ENCODE assay signal across 16 cellular contexts in genomic region chr10:19935106-19935505, GRCh38.
DNase-seq lines count a peak whose midpoint lies in the region; ATAC-seq and TF ChIP-seq lines count a peak whose summit lies in the region.
"Had no signal": no experiment of that assay in that cellular context is flagged by ENCODE, and none has a peak within 500 bp of the region (broad histone marks: within the 10 kb centered on the region; RNA-seq: fewer than 3 reads in every experiment).

No MANE protein-coding gene starts in this region.

- no peaks in the 10 kb centered on the region for H3K36me3 Mint-ChIP-seq in effector memory CD8-positive, alpha-beta T cell (ENCODE audit: insufficient read depth)

- H3K4me3 ChIP-seq in upper lobe of right lung, result no peak overlapping the region

- H3K27me3 ChIP-seq in upper lobe of right lung, result no peaks in the 10 kb centered on the region

- intact Hi-C loops in upper lobe of right lung (cut with DNase I), result no loop called here

- no peaks in the 10 kb centered on the region for H3K27me3 Mint-ChIP-seq in effector memory CD8-positive, alpha-beta T cell
- H3K27me3 Mint-ChIP-seq: CD4-positive, alpha-beta T cell had no signal

- ATAC-seq in upper lobe of right lung, result no peak
- no peak for ATAC-seq in effector memory CD8-positive, alpha-beta T cell (replicated peaks)

- H3K36me3 ChIP-seq in upper lobe of right lung, result no peaks in the 10 kb centered on the region

- peaks cover 0 to 6% of the 10 kb centered on the region in 2 donors for H3K9me3 Mint-ChIP-seq in effector memory CD8-positive, alpha-beta T cell
- H3K9me3 Mint-ChIP-seq: CD4-positive, alpha-beta T cell; H9 had no signal

- H3K9me3 ChIP-seq in upper lobe of right lung, result no peaks in the 10 kb centered on the region

- H3K4me1 Mint-ChIP-seq in effector memory CD8-positive, alpha-beta T cell (ENCODE audit: low read depth in 2 of 2), result no peaks in the 10 kb centered on the region

- no peak overlapping the region for H3K27ac Mint-ChIP-seq in effector memory CD8-positive, alpha-beta T cell
- H3K27ac Mint-ChIP-seq: CD4-positive, alpha-beta T cell; H9 had no signal

- TF ChIP-seq CTCF in upper lobe of right lung (IDR thresholded peaks at IDR 0.05), result no peak

- peaks cover 26% of the 10 kb centered on the region for H3K4me1 ChIP-seq in upper lobe of right lung

- no peak overlapping the region for H3K4me3 Mint-ChIP-seq in effector memory CD8-positive, alpha-beta T cell
- H3K4me3 Mint-ChIP-seq: CD4-positive, alpha-beta T cell; H9 had no signal

- DNase-seq in DMS53 (lab: John Stamatoyannopoulos, UW) (peak; percentile 23), DMS53 treated with DMSO at 0.1 percent for 48 hours (lab: John Stamatoyannopoulos, UW; ENCODE audit: unreplicated experiment) (no peak), D341Med (ENCODE audit: low spot score) (peak; percentile 21), RPMI8226 (peak; percentile 74), myocyte (ENCODE audit: low read depth) (peak; percentile 42), upper lobe of right lung (no peak), NCI-H1092 (lab: John Stamatoyannopoulos, UW) (no peak)
- no peak for DNase-seq in effector memory CD8-positive, alpha-beta T cell
- DNase-seq: 8988T; C1 segment of cervical spinal cord; CD4-positive, alpha-beta T cell; DND-41; GDM1; GOT3; H9; IMR-90 had no signal

- H3K27ac ChIP-seq in upper lobe of right lung, result no peak overlapping the region

Comparison
In these comparisons a context has a peak if more than half of its experiments do, and no peak if none do; other contexts are left out.
1. DNase-seq: peak in DMS53 (single experiment), D341Med (single experiment), RPMI8226 (single experiment) and myocyte (single experiment); none in DMS53 treated with DMSO at 0.1 percent for 48 hours (single experiment), upper lobe of right lung (single experiment), NCI-H1092 (single experiment) and effector memory CD8-positive, alpha-beta T cell (0 of 3).